Comparison of ENCODE assay signal across 8 cellular contexts in the genomic region with DNA sequence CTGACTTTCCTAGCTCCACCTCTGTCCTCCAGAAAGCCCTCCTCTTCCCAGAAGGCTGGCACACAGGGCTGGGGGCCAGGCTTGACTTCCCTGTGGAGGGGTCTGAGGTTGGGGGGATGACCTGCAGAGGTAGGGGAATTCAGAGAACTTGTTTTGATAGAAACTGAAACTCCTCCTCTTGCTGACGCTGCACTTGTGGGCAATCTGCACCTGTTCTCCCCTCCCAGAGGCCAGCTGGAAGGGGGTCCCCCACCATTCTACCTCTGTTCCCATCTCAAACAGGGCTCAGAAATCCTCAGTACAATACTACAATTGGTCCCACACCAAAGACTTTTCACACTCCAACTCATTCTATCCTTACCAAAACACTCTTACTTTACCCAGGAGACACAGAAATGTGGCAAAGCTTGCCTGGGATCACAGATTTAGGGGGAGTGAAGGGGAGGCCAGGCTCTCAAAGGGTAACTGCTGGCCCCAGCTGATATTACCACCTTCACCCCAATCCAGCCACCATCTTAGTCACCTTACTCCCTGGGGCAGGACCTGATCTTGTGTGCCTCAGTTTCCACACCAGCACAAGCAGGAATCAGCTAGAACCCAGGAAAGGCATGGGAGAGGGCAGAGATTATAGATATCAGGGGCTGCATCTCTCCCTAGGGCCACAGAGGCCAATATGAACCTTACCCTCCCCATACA. TPM values are rescaled to one million over a fixed set of nuclear protein-coding genes. Genes with fewer than 3 reads are reported as not detected.
A peak's percentile ranks its signal among the peaks of the same experiment; 100 is the strongest.
DNase-seq lines count a peak whose midpoint lies in the region; ATAC-seq and TF ChIP-seq lines count a peak whose summit lies in the region.

No MANE protein-coding gene starts in this region.

- H3K4me1 ChIP-seq in ascending aorta (no peaks in the 10 kb centered on the region), HAP-1 (no peaks in the 10 kb centered on the region), hepatocyte (ENCODE audit: insufficient read depth) (no peaks in the 10 kb centered on the region)

- peaks cover 0 to 6% of the 10 kb centered on the region in 2 donors for H3K27me3 Mint-ChIP-seq in natural killer cell (ENCODE audit: low read depth in 2 of 2)

- peaks cover 70 to 87% of the 10 kb centered on the region in 2 donors for H3K4me1 Mint-ChIP-seq in natural killer cell

- peaks cover 2% of the 10 kb centered on the region for H3K36me3 Mint-ChIP-seq in natural killer cell

- H3K9me3 ChIP-seq in ascending aorta (no peaks in the 10 kb centered on the region), HAP-1 (no peaks in the 10 kb centered on the region), hepatocyte (ENCODE audit: low read depth) (no peaks in the 10 kb centered on the region)

- peaks cover 0 to 7% of the 10 kb centered on the region in 2 donors for H3K36me3 ChIP-seq in ascending aorta
- peaks cover 61% of the 10 kb centered on the region for H3K36me3 ChIP-seq in HAP-1 (replicated peaks)
- H3K36me3 ChIP-seq in hepatocyte (replicated peaks; ENCODE audit: insufficient read depth, low read depth) = no peaks in the 10 kb centered on the region

- WGBS in hepatocyte (ENCODE audit: low lambda C conversion rate, missing lambda C conversion rate) = 69% methylated on average over 1 of the region's 1 CpG

- no peak overlapping the region for H3K27ac ChIP-seq in ascending aorta
- H3K27ac ChIP-seq in hepatocyte = no peak overlapping the region

- in situ Hi-C loops in HAP-1 (cut with MboI; ENCODE audit: low sequenced_read_pairs) = no loop called here

- peak overlapping the region; percentile 82 for H3K4me3 Mint-ChIP-seq in natural killer cell

- H3K79me2 ChIP-seq in hepatocyte = peaks cover 41% of the 10 kb centered on the region

- peak overlapping the region; percentile 95 to 97 for H3K27ac Mint-ChIP-seq in natural killer cell

- H3K9me2 ChIP-seq in hepatocyte (replicated peaks; ENCODE audit: insufficient read depth) = no peaks in the 10 kb centered on the region

- peak; percentile 84 for DNase-seq in activated CD4-positive, alpha-beta T cell treated with anti-CD3 and anti-CD28 coated beads for 48 hours
- DNase-seq in natural killer cell (no peak), SW 1271 (lab: John Stamatoyannopoulos, UW) (no peak), ascending aorta (ENCODE audit: low spot score in 2 of 2) (no peak), HAP-1 (ENCODE audit: low spot score in 2 of 2) (no peak), hepatocyte (ENCODE audit: low spot score) (no peak)

- no peak overlapping the region for H3K4me2 ChIP-seq in hepatocyte

- H4K20me1 ChIP-seq in hepatocyte (ENCODE audit: insufficient read depth, poor library complexity, severe bottlenecking) = peaks cover 6% of the 10 kb centered on the region

- H2AFZ ChIP-seq in hepatocyte = no peak overlapping the region

- no peaks in the 10 kb centered on the region for H3K9me3 Mint-ChIP-seq in natural killer cell

- peak; percentile 44 for ATAC-seq in GM18861 (IDR thresholded peaks at IDR 0.05; ENCODE audit: unreplicated experiment)
- peak; percentile 45 for ATAC-seq in HG02943 (IDR thresholded peaks at IDR 0.05; ENCODE audit: low read depth, unreplicated experiment)
- ATAC-seq in natural killer cell = peak; percentile 25 to 39 (median 29)

- H3K4me3 ChIP-seq in ascending aorta (no peak overlapping the region), HAP-1 (no peak overlapping the region), hepatocyte (no peak overlapping the region)

- intact Hi-C loops in natural killer cell (cut with micrococcal nuclease) = loop anchor here (10.0 kb wide), 1 partner anchor 224 kb away; no protein-coding TSS in a partner anchor
- intact Hi-C loops in ascending aorta (cut with DNase I) = no loop called here

- H3K27me3 ChIP-seq in ascending aorta (no peaks in the 10 kb centered on the region), HAP-1 (ENCODE audit: low read depth) (no peaks in the 10 kb centered on the region), hepatocyte (no peaks in the 10 kb centered on the region)

- TF ChIP-seq CTCF in natural killer cell (IDR thresholded peaks at IDR 0.05) = no peak
- TF ChIP-seq CTCF in ascending aorta (IDR thresholded peaks at IDR 0.05) = no peak
- TF ChIP-seq CTCF in hepatocyte (IDR thresholded peaks at IDR 0.05; ENCODE audit: poor library complexity) = no peak

RNA-seq across cellular contexts. Expression of gene OTUD5, which starts 18.5 kb away (rescaled TPM):
- total RNA-seq in natural killer cell = 100 to 1,000 TPM in 1 of 3 donors, 10 to 100 TPM in 2; 92.2 to 106 (median 92.5) TPM
- total RNA-seq in ascending aorta = 72.3 TPM
- 27.7 and 32.5 TPM in 2 replicates for total RNA-seq in hepatocyte
- 49.9 and 51.2 TPM in 2 replicates for polyA plus RNA-seq in hepatocyte

RNA-seq across cellular contexts. Expression of gene PIM2, which starts 20.0 kb away (rescaled TPM):
- total RNA-seq in natural killer cell = 100 to 1,000 TPM; 134 to 173 (median 150) TPM
- 5.6 TPM for total RNA-seq in ascending aorta
- total RNA-seq in hepatocyte = 7.0 and 11.5 TPM in 2 replicates
- 16.8 and 17.2 TPM in 2 replicates for polyA plus RNA-seq in hepatocyte

RNA-seq across cellular contexts. Expression of gene SLC35A2, which starts 27.4 kb away (rescaled TPM):
- total RNA-seq in natural killer cell (10 to 100 TPM; 16.5 to 30.1 (median 18.3) TPM), ascending aorta (20.2 TPM), hepatocyte (40.8 and 49.5 TPM in 2 replicates)
- polyA plus RNA-seq in hepatocyte = 82.4 and 95.9 TPM in 2 replicates

RNA-seq across cellular contexts. Expression of gene KCND1, which starts 32.8 kb away (rescaled TPM):
- total RNA-seq in natural killer cell (1 to 10 TPM; 2.7 to 3.6 (median 3.0) TPM), ascending aorta (10.4 TPM), hepatocyte (0.64 and 0.87 TPM in 2 replicates)
- polyA plus RNA-seq in hepatocyte = 2.0 and 3.2 TPM in 2 replicates

RNA-seq across cellular contexts. Expression of gene PQBP1, which starts 41.1 kb away (rescaled TPM):
- total RNA-seq in natural killer cell = 10 to 100 TPM; 57.2 to 62.0 (median 59.1) TPM
- 14.8 TPM for total RNA-seq in ascending aorta
- 33.8 and 35.3 TPM in 2 replicates for total RNA-seq in hepatocyte
- 82.9 and 87.6 TPM in 2 replicates for polyA plus RNA-seq in hepatocyte

Comparison
In these comparisons a context has a peak if more than half of its experiments do, and no peak if none do; other contexts are left out.
1. RNA of gene PIM2, which starts 20.0 kb away (total RNA-seq): 134 to 173 TPM in natural killer cell; 7.0 to 11.5 TPM in hepatocyte and 5.6 TPM in ascending aorta (single experiment); every median in the first group is over 10 times any median in the second.
2. Peak in every context shown above with its lines, with median percentiles within 50 percentile points of each other: ATAC-seq.